In the genomic region with DNA sequence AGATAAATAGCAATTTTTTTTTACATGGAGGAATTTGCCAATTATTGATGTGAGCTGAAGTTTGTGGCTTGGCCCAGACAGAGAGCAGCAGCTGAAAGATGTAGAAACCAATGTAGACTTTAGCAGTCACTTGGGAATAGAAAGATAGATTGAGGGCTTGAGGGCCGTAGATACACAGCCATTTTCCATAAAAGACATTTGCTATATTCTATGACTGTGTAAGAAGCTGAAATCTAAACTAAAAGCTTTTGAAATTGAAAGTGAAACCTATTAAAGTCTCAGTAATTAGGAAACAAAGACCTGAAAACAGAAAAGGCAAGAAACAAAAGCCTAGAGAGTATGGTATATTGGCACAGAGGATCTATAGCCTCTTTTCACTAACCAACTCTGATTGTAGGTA, we compare ENCODE assay signal across 11 cellular contexts.
DNase-seq lines count a peak whose midpoint lies in the region; ATAC-seq and TF ChIP-seq lines count a peak whose summit lies in the region.
"Had no signal": no experiment of that assay in that cellular context is flagged by ENCODE, and none has a peak within 500 bp of the region (broad histone marks: within the 10 kb centered on the region; RNA-seq: fewer than 3 reads in every experiment).

No MANE protein-coding gene starts in this region.

- ATAC-seq in GM21367 (IDR thresholded peaks at IDR 0.05; ENCODE audit: unreplicated experiment): peak; percentile 96
- ATAC-seq in HG03060 (IDR thresholded peaks at IDR 0.05; ENCODE audit: low read depth, unreplicated experiment): peak; percentile 93
- ATAC-seq: CD8-positive, alpha-beta T cell; Panc1; WTC11 had no signal

- TF ChIP-seq CTCF in GM13976 (IDR thresholded peaks at IDR 0.05; ENCODE audit: borderline replicate concordance, control extremely low read depth, extremely low read depth, insufficient read depth, missing control alignments): no peak

- DNase-seq in GM13976 (ENCODE audit: low spot score) (peak; percentile 38), astrocyte of the hippocampus (ENCODE audit: low read depth, low spot score) (peak; percentile 3), retina (no peak), medulla oblongata (ENCODE audit: extremely low spot score) (no peak), NCI-H524 (lab: John Stamatoyannopoulos, UW) (no peak)
- DNase-seq in activated CD4-positive, alpha-beta T cell treated with anti-CD3 and anti-CD28 coated beads, Interleukin-2, amount 50 U/mL, for 1 hour: no peak
- DNase-seq: CD8-positive, alpha-beta T cell had no signal

- in situ Hi-C loops in GM13976 (cut with MboI; ENCODE audit: low sequenced_read_pairs, unreplicated experiment): no loop called here

Comparison
In these comparisons a context has a peak if more than half of its experiments do, and no peak if none do; other contexts are left out.
1. DNase-seq: peak in GM13976 (single experiment) and astrocyte of the hippocampus (single experiment); none in activated CD4-positive, alpha-beta T cell treated with anti-CD3 and anti-CD28 coated beads, Interleukin-2, amount 50 U/mL, for 1 hour (single experiment), retina (single experiment), medulla oblongata (single experiment) and NCI-H524 (0 of 2).